14 cellular contexts compared by ENCODE assay signal in the genomic region with DNA sequence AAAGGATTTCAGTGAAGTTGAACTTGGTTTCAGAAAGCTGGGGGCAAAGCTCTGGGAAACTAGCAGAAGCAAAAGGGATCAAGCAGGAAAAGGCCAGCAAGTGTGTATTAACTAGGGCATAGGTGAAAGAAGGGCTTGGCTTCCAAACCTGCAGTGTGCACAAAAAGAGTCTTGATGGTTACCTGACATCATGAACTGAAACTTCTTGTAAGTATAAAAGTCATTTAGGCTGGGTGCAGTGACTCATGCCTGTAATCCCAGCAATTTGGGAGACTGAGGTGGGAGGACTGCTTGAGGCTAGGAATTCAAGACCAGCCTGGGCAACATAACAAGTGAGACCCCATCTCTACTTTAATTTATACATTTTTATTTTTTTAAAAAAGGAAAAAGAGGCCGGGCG.
A peak's percentile ranks its signal among the peaks of the same experiment; 100 is the strongest.
DNase-seq lines count a peak whose midpoint lies in the region; ATAC-seq and TF ChIP-seq lines count a peak whose summit lies in the region.
"Had no signal": no experiment of that assay in that cellular context is flagged by ENCODE, and none has a peak within 500 bp of the region (broad histone marks: within the 10 kb centered on the region; RNA-seq: fewer than 3 reads in every experiment).

No MANE protein-coding gene starts in this region.

- no peak for TF ChIP-seq RAD21 in SK-N-SH (IDR thresholded peaks at IDR 0.05; ENCODE audit: low read length)

- no peak overlapping the region for H3K27ac Mint-ChIP-seq in MCF 10A (ENCODE audit: low read depth, unreplicated experiment)
- H3K27ac Mint-ChIP-seq in T-cell, result no peak overlapping the region
- H3K27ac Mint-ChIP-seq: CD4-positive, CD25-positive, alpha-beta regulatory T cell; HFFc6 had no signal

- H3K4me3 ChIP-seq in mammary epithelial cell (replicated peaks in 1 of 3; ENCODE audit: insufficient read depth in 1 of 3, low read depth in 2 of 3, low read length in 3 of 3), result no peak overlapping the region
- H3K4me3 ChIP-seq in epithelial cell of esophagus (ENCODE audit: low read length), result no peak overlapping the region
- H3K4me3 ChIP-seq in coronary artery, result no peak overlapping the region
- no peak overlapping the region for H3K4me3 ChIP-seq in SK-N-SH (ENCODE audit: low read depth in 2 of 2, low read length in 1 of 2)

- in situ Hi-C loops in mammary epithelial cell (cut with MboI; ENCODE audit: low sequenced_read_pairs in 2 of 2), result loop anchor here (25.0 kb wide), 2 partner anchors 335 to 560 kb away; no protein-coding TSS in a partner anchor

- CTCF ChIA-PET in mammary epithelial cell (lab: Charles Lee; ENCODE audit: low non-redundant PET), result no interaction called here
- CTCF ChIA-PET in MCF 10A (lab: Yijun Ruan, JAX), result interaction anchor here (1.0 to 2.6 kb wide), 3 partner anchors 10 to 218 kb away, joined by 3 to 16 read pairs (median 5); no protein-coding TSS in a partner anchor
- CTCF ChIA-PET in SK-N-SH (lab: Yijun Ruan, JAX), result no interaction called here
- CTCF ChIA-PET in T-cell (lab: Charles Lee), result no interaction called here

- H3F3A ChIP-seq in SK-N-SH (replicated peaks; ENCODE audit: insufficient read depth), result no peaks in the 10 kb centered on the region

- H3K27me3 Mint-ChIP-seq in MCF 10A (ENCODE audit: insufficient read depth, unreplicated experiment) (no peaks in the 10 kb centered on the region), T-cell (peaks cover 39 to 53% of the 10 kb centered on the region in 2 donors)

- peaks cover 3% of the 10 kb centered on the region for H3K27me3 ChIP-seq in mammary epithelial cell (ENCODE audit: insufficient read depth, low read length)
- no peaks in the 10 kb centered on the region; the same call in 1 of the 2 replicates for H3K27me3 ChIP-seq in SK-N-SH (ENCODE audit: insufficient read depth)

- peak; percentile 52 for DNase-seq in mammary epithelial cell
- no peak for DNase-seq in MCF 10A (ENCODE audit: unreplicated experiment)
- peak; percentile 18 for DNase-seq in NCI-H226
- DNase-seq in epithelial cell of esophagus (ENCODE audit: low read depth), result peak; percentile 32
- DNase-seq in coronary artery (ENCODE audit: low spot score), result no peak
- no peak for DNase-seq in SK-N-SH
- DNase-seq in MV-4-11 (lab: John Stamatoyannopoulos, UW), result no peak
- no peak for DNase-seq in T-cell
- DNase-seq: CD4-positive, CD25-positive, alpha-beta regulatory T cell; DMS53; HCEC 1CT; HFFc6 had no signal

- no peak overlapping the region for H3K4me2 ChIP-seq in mammary epithelial cell (ENCODE audit: insufficient read depth, low read depth, low read length)
- no peak overlapping the region for H3K4me2 ChIP-seq in SK-N-SH

- H3K36me3 Mint-ChIP-seq in MCF 10A (ENCODE audit: insufficient read depth, unreplicated experiment) (peaks cover 54% of the 10 kb centered on the region), T-cell (no peaks in the 10 kb centered on the region)
- H3K36me3 Mint-ChIP-seq: CD4-positive, CD25-positive, alpha-beta regulatory T cell had no signal

- H3K9me3 Mint-ChIP-seq in MCF 10A (ENCODE audit: unreplicated experiment) (no peaks in the 10 kb centered on the region), T-cell (no peaks in the 10 kb centered on the region)
- H3K9me3 Mint-ChIP-seq: HFFc6 had no signal

- H3K4me1 Mint-ChIP-seq in MCF 10A (ENCODE audit: insufficient read depth, unreplicated experiment) (peaks cover 10% of the 10 kb centered on the region), T-cell (no peaks in the 10 kb centered on the region)
- H3K4me1 Mint-ChIP-seq: CD4-positive, CD25-positive, alpha-beta regulatory T cell had no signal

- POLR2A ChIA-PET in MCF 10A (lab: Yijun Ruan, JAX), result no interaction called here
- POLR2A ChIA-PET in SK-N-SH (lab: Yijun Ruan, JAX), result no interaction called here
- POLR2A ChIA-PET in T-cell (lab: Charles Lee), result no interaction called here

- TF ChIP-seq EP300 in SK-N-SH (IDR thresholded peaks at IDR 0.05; ENCODE audit: borderline replicate concordance in 1 of 2, low read depth in 1 of 2, low read length in 1 of 2), result no peak

- no peak for ATAC-seq in T-cell (replicated peaks in 1 of 4)
- ATAC-seq: HepG2 had no signal

- intact Hi-C loops in mammary epithelial cell (cut with micrococcal nuclease), result no loop called here
- intact Hi-C loops in MCF 10A (cut with micrococcal nuclease), result no loop called here

- dilution Hi-C loops in mammary epithelial cell (cut with HindIII; ENCODE audit: low sequenced_read_pairs), result loop anchor here (25.0 kb wide), 1 partner anchor 335 kb away; no protein-coding TSS in a partner anchor

- H3K9ac ChIP-seq in mammary epithelial cell (ENCODE audit: insufficient read depth, low read length) (no peak overlapping the region), SK-N-SH (no peak overlapping the region)

- H3K36me3 ChIP-seq in mammary epithelial cell (ENCODE audit: insufficient read depth, low read length) (no peaks in the 10 kb centered on the region), SK-N-SH (replicated peaks in 1 of 2; ENCODE audit: control insufficient read depth in 1 of 2, insufficient read depth in 2 of 2, low read length in 1 of 2) (no peaks in the 10 kb centered on the region)

- no peak overlapping the region for H3K27ac ChIP-seq in mammary epithelial cell (ENCODE audit: insufficient read depth, low read depth, low read length)
- no peak overlapping the region for H3K27ac ChIP-seq in coronary artery
- H3K27ac ChIP-seq in SK-N-SH (ENCODE audit: low read depth in 2 of 2, low read length in 1 of 2), result no peak overlapping the region
- H3K27ac ChIP-seq: 22Rv1 had no signal

- H3K79me2 ChIP-seq in mammary epithelial cell (ENCODE audit: insufficient read depth, low read length), result no peaks in the 10 kb centered on the region
- H3K79me2 ChIP-seq in SK-N-SH (ENCODE audit: insufficient read depth), result no peaks in the 10 kb centered on the region

- H3K4me3 Mint-ChIP-seq in MCF 10A (ENCODE audit: unreplicated experiment) (no peak overlapping the region), T-cell (no peak overlapping the region)
- H3K4me3 Mint-ChIP-seq: CD4-positive, CD25-positive, alpha-beta regulatory T cell; HFFc6 had no signal

- no TSS peak for BruUV-seq in mammary epithelial cell (replicated peaks; lab: Mats Ljungman, UMichigan)
- BruUV-seq in MCF 10A (replicated peaks; lab: Mats Ljungman, UMichigan), result no TSS peak

- H3K4me1 ChIP-seq in mammary epithelial cell (ENCODE audit: insufficient read depth, low read length) (peaks cover 6% of the 10 kb centered on the region), SK-N-SH (ENCODE audit: control insufficient read depth in 1 of 2, insufficient read depth in 2 of 2, low read depth in 1 of 2, low read length in 1 of 2) (no peaks in the 10 kb centered on the region; a peak in 1 of 4 replicates)

- H4K20me1 ChIP-seq in mammary epithelial cell (ENCODE audit: insufficient read depth, low read length) (no peaks in the 10 kb centered on the region), SK-N-SH (ENCODE audit: insufficient read depth) (no peaks in the 10 kb centered on the region)

- TF ChIP-seq CTCF in mammary epithelial cell (conservative IDR thresholded peaks at IDR 0.05 in 1 of 2, IDR thresholded peaks at IDR 0.05 in 1 of 2; ENCODE audit: extremely low read depth in 1 of 2, insufficient read depth in 1 of 2, low read depth in 1 of 2, low read length in 2 of 2) (no peak), MCF 10A (IDR thresholded peaks at IDR 0.05; ENCODE audit: unreplicated experiment) (no peak), epithelial cell of esophagus (IDR thresholded peaks at IDR 0.05; ENCODE audit: insufficient read depth, low read depth, low read length, missing control alignments) (no peak), coronary artery (IDR thresholded peaks at IDR 0.05) (no peak), SK-N-SH (IDR thresholded peaks at IDR 0.05) (no peak)

- no peaks in the 10 kb centered on the region for H3K9me2 ChIP-seq in SK-N-SH

- H2AFZ ChIP-seq in mammary epithelial cell (ENCODE audit: low read depth, low read length) (no peak overlapping the region), SK-N-SH (ENCODE audit: low read depth) (no peak overlapping the region)

- H3K9me3 ChIP-seq in mammary epithelial cell (replicated peaks; ENCODE audit: insufficient read depth, low read length) (no peaks in the 10 kb centered on the region), SK-N-SH (no peaks in the 10 kb centered on the region)

- 100% methylated on average over 2 of the region's 2 CpGs for WGBS in mammary epithelial cell (ENCODE audit: low coverage, missing lambda C conversion rate)
- 95% methylated on average over 2 of the region's 2 CpGs for WGBS in SK-N-SH (ENCODE audit: low lambda C conversion rate)

TF ChIP-seq in SK-N-SH, 30 proteins besides CTCF, POLR2A, EP300 and RAD21:
- TF ChIP-seq, protein P1, sequence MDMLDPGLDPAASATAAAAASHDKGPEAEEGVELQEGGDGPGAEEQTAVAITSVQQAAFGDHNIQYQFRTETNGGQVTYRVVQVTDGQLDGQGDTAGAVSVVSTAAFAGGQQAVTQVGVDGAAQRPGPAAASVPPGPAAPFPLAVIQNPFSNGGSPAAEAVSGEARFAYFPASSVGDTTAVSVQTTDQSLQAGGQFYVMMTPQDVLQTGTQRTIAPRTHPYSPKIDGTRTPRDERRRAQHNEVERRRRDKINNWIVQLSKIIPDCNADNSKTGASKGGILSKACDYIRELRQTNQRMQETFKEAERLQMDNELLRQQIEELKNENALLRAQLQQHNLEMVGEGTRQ (IDR thresholded peaks at IDR 0.05; ENCODE audit: borderline replicate concordance, low read depth, low read length), result no peak
- TF ChIP-seq MXI1 (IDR thresholded peaks at IDR 0.05; ENCODE audit: low read depth, low read length), result no peak
- no peak for TF ChIP-seq TAF1 (IDR thresholded peaks at IDR 0.05; ENCODE audit: borderline replicate concordance, low read depth, low read length)
- TF ChIP-seq RFX5 (IDR thresholded peaks at IDR 0.05; ENCODE audit: low read length), result no peak
- TF ChIP-seq ZBTB33 (IDR thresholded peaks at IDR 0.05; ENCODE audit: borderline replicate concordance, low read depth), result no peak
- no peak for TF ChIP-seq TEAD4 (IDR thresholded peaks at IDR 0.05; ENCODE audit: borderline replicate concordance, insufficient read depth)

Comparison
In these comparisons a context has a peak if more than half of its experiments do, and no peak if none do; other contexts are left out.
1. DNase-seq: peak in mammary epithelial cell (single experiment), NCI-H226 (single experiment) and epithelial cell of esophagus (single experiment); none in MCF 10A (single experiment), coronary artery (single experiment), SK-N-SH (single experiment), MV-4-11 (single experiment) and T-cell (0 of 34).